Comparison of ENCODE assay signal across 8 cellular contexts in the genomic region with DNA sequence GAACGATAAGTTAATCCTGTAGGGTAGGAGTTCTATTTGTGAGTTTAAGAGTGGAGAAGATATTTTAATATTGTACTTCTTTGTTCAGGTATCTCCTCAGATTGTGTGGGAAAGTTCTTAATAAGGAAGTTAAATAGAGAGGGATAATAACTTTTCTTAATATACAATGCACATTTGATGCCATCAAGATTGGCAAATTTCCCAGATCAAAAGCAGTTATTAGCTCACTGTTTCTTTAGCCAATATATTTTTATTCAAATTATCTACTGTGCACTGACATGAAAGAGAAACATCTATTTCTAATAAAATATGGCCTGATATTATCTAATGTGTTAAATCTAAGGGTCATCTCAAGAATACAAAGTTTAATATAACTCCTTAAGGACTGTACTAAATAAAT.
"Had no signal": no experiment of that assay in that cellular context is flagged by ENCODE, and none has a peak within 500 bp of the region (broad histone marks: within the 10 kb centered on the region; RNA-seq: fewer than 3 reads in every experiment).

No MANE protein-coding gene starts in this region.

- H3K4me3 ChIP-seq: GM12878 had no signal

- DNase-seq: GDM1, GF-D8 had no signal

- FAIRE-seq: G401.6, GM12878, GM12891, GM12892, GM18507, GM19239 had no signal
